Comparison of ENCODE assay signal across 8 cellular contexts in the genomic region with DNA sequence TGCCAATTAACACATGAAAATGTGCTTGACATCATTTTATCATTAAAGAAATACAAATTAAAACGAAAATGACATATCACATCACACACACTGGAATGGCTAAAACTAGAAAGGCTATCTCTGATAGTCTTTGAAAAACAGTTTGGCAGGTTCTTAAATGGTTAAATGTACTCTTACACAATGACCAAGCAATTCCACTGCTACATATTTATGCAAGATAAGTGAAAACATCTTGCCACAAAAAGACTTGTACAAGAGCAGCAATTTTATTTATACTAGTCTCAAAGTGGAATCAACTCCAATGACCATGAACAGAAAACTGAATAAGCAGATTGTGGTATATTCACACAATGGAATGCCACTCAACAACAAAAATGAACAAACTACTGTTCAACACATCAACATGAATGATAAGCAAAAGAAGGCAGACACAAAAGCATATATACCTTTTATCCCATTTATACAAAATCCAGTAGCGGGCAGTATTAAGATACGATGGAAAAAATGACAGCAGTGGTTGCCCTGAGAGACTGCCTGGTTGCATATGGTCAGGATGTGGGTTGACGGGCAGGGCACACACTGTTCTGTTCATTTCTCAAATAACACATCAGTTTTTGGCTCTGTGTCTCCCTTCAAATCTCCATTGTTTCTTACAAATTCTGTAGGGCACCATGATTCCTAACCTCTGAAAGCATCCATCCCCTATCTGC. TPM values are rescaled to one million over a fixed set of nuclear protein-coding genes. Genes with fewer than 3 reads are reported as not detected.
DNase-seq lines count a peak whose midpoint lies in the region; ATAC-seq and TF ChIP-seq lines count a peak whose summit lies in the region.

No MANE protein-coding gene starts in this region.

- no peaks in the 10 kb centered on the region for H3K27me3 ChIP-seq in right cardiac atrium (ENCODE audit: control insufficient read depth, insufficient read depth)
- no peaks in the 10 kb centered on the region for H3K27me3 ChIP-seq in thyroid gland
- no peaks in the 10 kb centered on the region for H3K27me3 ChIP-seq in hepatocyte

- H3K4me3 ChIP-seq in right cardiac atrium (ENCODE audit: low read length) (no peak overlapping the region), thyroid gland (replicated peaks in 1 of 3) (no peak overlapping the region), hepatocyte (no peak overlapping the region)

- TF ChIP-seq POLR2A in GM18505 (IDR thresholded peaks at IDR 0.05; ENCODE audit: borderline replicate concordance, extremely low read depth, insufficient read depth, insufficient read length) (no peak), thyroid gland (IDR thresholded peaks at IDR 0.05) (no peak)

- H3K27ac ChIP-seq in right cardiac atrium (ENCODE audit: low read length): no peak overlapping the region
- peak overlapping the region in 1 of 3 donors; percentile 23 for H3K27ac ChIP-seq in thyroid gland
- no peak overlapping the region for H3K27ac ChIP-seq in hepatocyte

- H3K9me2 ChIP-seq in hepatocyte (replicated peaks; ENCODE audit: insufficient read depth): no peaks in the 10 kb centered on the region

- intact Hi-C loops in right cardiac atrium (cut with DNase I): no loop called here
- intact Hi-C loops in thyroid gland (cut with DNase I): no loop called here

- H3K36me3 ChIP-seq in thyroid gland (peaks cover 9 to 19% of the 10 kb centered on the region in 2 donors), hepatocyte (replicated peaks; ENCODE audit: insufficient read depth, low read depth) (no peaks in the 10 kb centered on the region)

- H2AFZ ChIP-seq in hepatocyte: no peak overlapping the region

- DNase-seq in activated T-cell treated with anti-CD3 and anti-CD28 coated beads for 1 hour (ENCODE audit: low read depth): peak; percentile 24
- DNase-seq in right cardiac atrium: peak in 2 of 3 donors; percentile 32 to 60
- no peak for DNase-seq in NCI-H1930 (lab: John Stamatoyannopoulos, UW)
- no peak for DNase-seq in NCI-H2227 (lab: John Stamatoyannopoulos, UW; ENCODE audit: unreplicated experiment)
- DNase-seq in thyroid gland: no peak
- no peak for DNase-seq in hepatocyte (ENCODE audit: low spot score)

- no peak for TF ChIP-seq CTCF in thyroid gland (IDR thresholded peaks at IDR 0.05)
- no peak for TF ChIP-seq CTCF in hepatocyte (IDR thresholded peaks at IDR 0.05; ENCODE audit: poor library complexity)

- WGBS in right cardiac atrium: 61% methylated on average over 4 of the region's 4 CpGs
- 69 to 78% methylated on average over 4 of the region's 4 CpGs for WGBS in thyroid gland, 2 donors
- 82% methylated on average over 4 of the region's 4 CpGs for WGBS in hepatocyte (ENCODE audit: low lambda C conversion rate, missing lambda C conversion rate)

- no peaks in the 10 kb centered on the region for H3K9me3 ChIP-seq in right cardiac atrium (ENCODE audit: control insufficient read depth, low read length)
- H3K9me3 ChIP-seq in thyroid gland: no peaks in the 10 kb centered on the region
- peaks cover 4% of the 10 kb centered on the region for H3K9me3 ChIP-seq in hepatocyte (ENCODE audit: low read depth)

- H3K79me2 ChIP-seq in hepatocyte: no peaks in the 10 kb centered on the region

- ATAC-seq in GM18505 (IDR thresholded peaks at IDR 0.05; ENCODE audit: unreplicated experiment) (peak; percentile 58), HG03064 (IDR thresholded peaks at IDR 0.05; ENCODE audit: low read depth, unreplicated experiment) (peak; percentile 47), right cardiac atrium (peak; percentile 72 to 85)

- no peak overlapping the region for H3K4me2 ChIP-seq in hepatocyte

- no peaks in the 10 kb centered on the region for H4K20me1 ChIP-seq in hepatocyte (ENCODE audit: insufficient read depth, poor library complexity, severe bottlenecking)

- H3K4me1 ChIP-seq in right cardiac atrium (ENCODE audit: control insufficient read depth, insufficient read depth, low read length) (peaks cover 3% of the 10 kb centered on the region), thyroid gland (no peaks in the 10 kb centered on the region), hepatocyte (ENCODE audit: insufficient read depth) (no peaks in the 10 kb centered on the region)

RNA-seq across cellular contexts. Expression of a gene that starts 25.3 kb away (rescaled TPM):
- total RNA-seq in right cardiac atrium: 10 to 100 TPM; 70.8 to 88.3 (median 76.5) TPM
- 64.5 TPM for polyA plus RNA-seq in right cardiac atrium
- 100 to 1,000 TPM in 2 of 4 donors, 10 to 100 TPM in 2; 84.0 to 151 (median 98.0) TPM for total RNA-seq in thyroid gland
- 41.5 and 42.2 TPM in 2 replicates for total RNA-seq in hepatocyte
- polyA plus RNA-seq in hepatocyte: 30.5 and 39.9 TPM in 2 replicates

Comparison
In these comparisons a context has a peak if more than half of its experiments do, and no peak if none do; other contexts are left out.
1. DNase-seq: peak in activated T-cell treated with anti-CD3 and anti-CD28 coated beads for 1 hour (single experiment) and right cardiac atrium (2 of 3); none in NCI-H1930 (0 of 2), NCI-H2227 (single experiment), thyroid gland (0 of 2) and hepatocyte (single experiment).
2. Peak in every context shown above with its lines, with median percentiles within 50 percentile points of each other: ATAC-seq.